Comparison of ENCODE assay signal across 22 cellular contexts in genomic region chr7:71278301-71278700, GRCh38.
A peak's percentile ranks its signal among the peaks of the same experiment; 100 is the strongest.
DNase-seq lines count a peak whose midpoint lies in the region; ATAC-seq and TF ChIP-seq lines count a peak whose summit lies in the region.
"Had no signal": no experiment of that assay in that cellular context is flagged by ENCODE, and none has a peak within 500 bp of the region (broad histone marks: within the 10 kb centered on the region; RNA-seq: fewer than 3 reads in every experiment).

No MANE protein-coding gene starts in this region.

- H3K9ac ChIP-seq in rectal smooth muscle tissue (ENCODE audit: low read length) = no peak overlapping the region

- H3K4me1 ChIP-seq in right atrium auricular region (no peaks in the 10 kb centered on the region), gastroesophageal sphincter (peaks cover 0 to 39% (median 2%) of the 10 kb centered on the region in 3 donors), rectal smooth muscle tissue (ENCODE audit: control insufficient read depth, insufficient read depth, low read length) (peaks cover 12% of the 10 kb centered on the region), tibial artery (peaks cover 0 to 42% (median 10%) of the 10 kb centered on the region in 4 donors)

- no peaks in the 10 kb centered on the region for H3K27me3 Mint-ChIP-seq in CD4-positive, alpha-beta T cell

- no peaks in the 10 kb centered on the region for H3K36me3 Mint-ChIP-seq in CD4-positive, alpha-beta T cell (ENCODE audit: low read depth)

- H3K4me3 ChIP-seq in right atrium auricular region (no peak overlapping the region), gastroesophageal sphincter (no peak overlapping the region), rectal smooth muscle tissue (ENCODE audit: low read length) (no peak overlapping the region), tibial artery (no peak overlapping the region)

- H3K9me3 Mint-ChIP-seq in CD4-positive, alpha-beta T cell = peaks cover 11% of the 10 kb centered on the region

- H3K4me1 Mint-ChIP-seq in CD4-positive, alpha-beta T cell (ENCODE audit: low read depth) = no peaks in the 10 kb centered on the region

- H3K4me3 Mint-ChIP-seq in CD4-positive, alpha-beta T cell = no peak overlapping the region

- TF ChIP-seq EP300 in gastroesophageal sphincter (IDR thresholded peaks at IDR 0.05) = no peak

- 17 to 80% methylated on average over 1 of the region's 3 CpGs for WGBS in gastroesophageal sphincter (ENCODE audit: low coverage in 1 of 2), 2 donors

- H3K9me3 ChIP-seq in right atrium auricular region (no peaks in the 10 kb centered on the region), gastroesophageal sphincter (no peaks in the 10 kb centered on the region), tibial artery (no peaks in the 10 kb centered on the region)
- no peaks in the 10 kb centered on the region for H3K9me3 ChIP-seq in CD4-positive, alpha-beta T cell (ENCODE audit: control insufficient read depth, low read length)

- intact Hi-C loops in Right ventricle myocardium superior (cut with DNase I) = no loop called here
- intact Hi-C loops in tibial artery (cut with DNase I; ENCODE audit: low total_unique reads) = no loop called here
- intact Hi-C loops in CD4-positive, alpha-beta T cell (cut with DNase I, micrococcal nuclease) = no loop called here

- DNase-seq in Right ventricle myocardium superior (no peak), right atrium auricular region (ENCODE audit: low spot score) (no peak), tibial artery (no peak), NCI-H2196 (lab: John Stamatoyannopoulos, UW; ENCODE audit: unreplicated experiment) (no peak), RWPE1 (ENCODE audit: low spot score) (no peak)
- DNase-seq in CD4-positive, alpha-beta T cell = no peak
- DNase-seq: 8988T, ACHN, DMS153, DND-41, Karpas-422, NCI-H1092 treated with DMSO at 0.1 percent for 48 hours, NCI-H1436, NCI-H187 treated with DMSO at 0.1 percent for 48 hours, NCI-H2171 treated with DMSO at 0.1 percent for 48 hours, NCI-H524, NCI-H774, PC-3, SHP77 had no signal

- H3K36me3 ChIP-seq in right atrium auricular region (no peaks in the 10 kb centered on the region), gastroesophageal sphincter (no peaks in the 10 kb centered on the region), rectal smooth muscle tissue (ENCODE audit: control insufficient read depth, insufficient read depth, low read length) (no peaks in the 10 kb centered on the region), tibial artery (no peaks in the 10 kb centered on the region)

- TF ChIP-seq CTCF in right atrium auricular region (IDR thresholded peaks at IDR 0.05) (no peak), gastroesophageal sphincter (IDR thresholded peaks at IDR 0.05) (no peak), tibial artery (IDR thresholded peaks at IDR 0.05) (no peak), RWPE1 (conservative IDR thresholded peaks at IDR 0.05; ENCODE audit: low read depth) (no peak)
- TF ChIP-seq CTCF in CD4-positive, alpha-beta T cell (IDR thresholded peaks at IDR 0.05) = no peak

- peak; percentile 84 for ATAC-seq in Right ventricle myocardium superior (ENCODE audit: poor library complexity)
- ATAC-seq in gastroesophageal sphincter = peak; percentile 85
- ATAC-seq in CD4-positive, alpha-beta T cell (ENCODE audit: poor library complexity) = no peak
- ATAC-seq: HepG2, PC-3 had no signal

- H3K27ac ChIP-seq in right atrium auricular region = no peak overlapping the region
- H3K27ac ChIP-seq in gastroesophageal sphincter = peak overlapping the region; percentile 51 to 84 (median 80)
- H3K27ac ChIP-seq in rectal smooth muscle tissue (ENCODE audit: low read depth, low read length) = peak overlapping the region; percentile 19
- peak overlapping the region; percentile 34 to 39 for H3K27ac ChIP-seq in tibial artery
- no peak overlapping the region for H3K27ac ChIP-seq in CD4-positive, alpha-beta T cell (ENCODE audit: low read depth, low read length)
- no peak overlapping the region for H3K27ac ChIP-seq in RWPE1

- CTCF ChIA-PET in CD4-positive, alpha-beta T cell (lab: Charles Lee) = no interaction called here
- CTCF ChIA-PET in RWPE1 (lab: Yijun Ruan, JAX) = no interaction called here

- H3K27me3 ChIP-seq in right atrium auricular region (no peaks in the 10 kb centered on the region), gastroesophageal sphincter (no peaks in the 10 kb centered on the region), rectal smooth muscle tissue (ENCODE audit: control insufficient read depth, insufficient read depth, low read length) (no peaks in the 10 kb centered on the region), tibial artery (no peaks in the 10 kb centered on the region)
- H3K27me3 ChIP-seq in CD4-positive, alpha-beta T cell (ENCODE audit: control insufficient read depth, insufficient read depth, low read length) = no peaks in the 10 kb centered on the region

- POLR2A ChIA-PET in CD4-positive, alpha-beta T cell (lab: Charles Lee) = no interaction called here
- POLR2A ChIA-PET in RWPE1 (lab: Yijun Ruan, JAX; ENCODE audit: low non-redundant PET) = no interaction called here

- no peak for TF ChIP-seq POLR2A in gastroesophageal sphincter (IDR thresholded peaks at IDR 0.05)

- H3K27ac Mint-ChIP-seq in CD4-positive, alpha-beta T cell = no peak overlapping the region

Comparison
In these comparisons a context has a peak if more than half of its experiments do, and no peak if none do; other contexts are left out.
1. H3K27ac ChIP-seq: peak in gastroesophageal sphincter (4 of 4), rectal smooth muscle tissue (single experiment) and tibial artery (2 of 2); none in right atrium auricular region (0 of 2), CD4-positive, alpha-beta T cell (single experiment) and RWPE1 (single experiment).